In the genomic region with DNA sequence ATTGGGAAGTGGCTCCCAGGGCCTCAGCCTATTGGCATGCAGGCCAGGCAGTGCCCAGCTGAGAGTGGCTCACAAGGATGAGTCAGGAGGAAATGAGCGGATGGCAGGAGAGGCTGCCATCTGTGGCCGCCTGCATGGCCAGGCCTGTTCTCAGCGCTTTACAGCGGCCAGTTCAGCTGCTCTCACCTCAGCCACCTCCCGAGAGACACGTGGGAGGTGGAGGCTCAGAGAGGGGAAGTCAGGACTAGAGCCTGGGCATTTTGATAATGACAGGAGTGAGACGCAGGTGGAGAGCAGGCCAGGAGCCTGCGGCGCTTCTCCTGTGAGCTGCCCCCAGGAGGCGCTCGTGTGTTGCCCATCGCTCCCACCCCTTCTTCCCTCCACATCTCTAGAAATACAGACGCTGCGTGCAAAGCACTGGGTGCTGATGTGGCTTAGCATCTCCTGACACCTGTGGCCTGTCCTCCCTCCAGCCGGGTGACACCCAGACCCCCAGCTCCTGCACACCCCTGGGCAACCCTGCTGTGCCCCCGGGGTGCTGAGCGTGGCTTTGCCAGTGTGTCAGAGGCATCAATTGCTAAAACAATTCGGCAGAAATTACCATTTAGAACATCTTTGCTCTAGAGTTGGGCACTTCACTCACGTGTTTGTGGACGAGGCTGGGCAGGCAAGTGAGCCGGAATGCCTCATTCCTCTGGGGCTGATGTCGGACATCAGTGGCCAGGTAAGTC, we compare ENCODE assay signal across 1 cellular context.
TF ChIP-seq lines count a peak whose summit lies in the region.

No MANE protein-coding gene starts in this region.

TF ChIP-seq in IMR-90, 13 proteins besides CTCF, POLR2A, EP300 and RAD21 (continued from another document):
- TF ChIP-seq, protein P1, sequence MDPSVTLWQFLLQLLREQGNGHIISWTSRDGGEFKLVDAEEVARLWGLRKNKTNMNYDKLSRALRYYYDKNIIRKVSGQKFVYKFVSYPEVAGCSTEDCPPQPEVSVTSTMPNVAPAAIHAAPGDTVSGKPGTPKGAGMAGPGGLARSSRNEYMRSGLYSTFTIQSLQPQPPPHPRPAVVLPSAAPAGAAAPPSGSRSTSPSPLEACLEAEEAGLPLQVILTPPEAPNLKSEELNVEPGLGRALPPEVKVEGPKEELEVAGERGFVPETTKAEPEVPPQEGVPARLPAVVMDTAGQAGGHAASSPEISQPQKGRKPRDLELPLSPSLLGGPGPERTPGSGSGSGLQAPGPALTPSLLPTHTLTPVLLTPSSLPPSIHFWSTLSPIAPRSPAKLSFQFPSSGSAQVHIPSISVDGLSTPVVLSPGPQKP (IDR thresholded peaks at IDR 0.05; ENCODE audit: borderline replicate concordance, low read depth, low read length), result no peak
